Comparison of ENCODE assay signal across 1 cellular context in genomic region chr4:10684631-10685030, GRCh38.
TF ChIP-seq lines count a peak whose summit lies in the region.

CLNK (minus strand) TSS chr4:10684768; CDS start chr4:10667869, 16,899 bp downstream.

TF ChIP-seq in GM23338, 12 proteins besides CTCF, POLR2A, EP300 and RAD21 (continued from another document):
- no peak for TF ChIP-seq ZNF462 (CRISPR knock-in tag; IDR thresholded peaks at IDR 0.05)
- TF ChIP-seq NANOG (IDR thresholded peaks at IDR 0.05; ENCODE audit: borderline replicate concordance) = no peak
